ENCODE assay signal across 23 cellular contexts in the genomic region with DNA sequence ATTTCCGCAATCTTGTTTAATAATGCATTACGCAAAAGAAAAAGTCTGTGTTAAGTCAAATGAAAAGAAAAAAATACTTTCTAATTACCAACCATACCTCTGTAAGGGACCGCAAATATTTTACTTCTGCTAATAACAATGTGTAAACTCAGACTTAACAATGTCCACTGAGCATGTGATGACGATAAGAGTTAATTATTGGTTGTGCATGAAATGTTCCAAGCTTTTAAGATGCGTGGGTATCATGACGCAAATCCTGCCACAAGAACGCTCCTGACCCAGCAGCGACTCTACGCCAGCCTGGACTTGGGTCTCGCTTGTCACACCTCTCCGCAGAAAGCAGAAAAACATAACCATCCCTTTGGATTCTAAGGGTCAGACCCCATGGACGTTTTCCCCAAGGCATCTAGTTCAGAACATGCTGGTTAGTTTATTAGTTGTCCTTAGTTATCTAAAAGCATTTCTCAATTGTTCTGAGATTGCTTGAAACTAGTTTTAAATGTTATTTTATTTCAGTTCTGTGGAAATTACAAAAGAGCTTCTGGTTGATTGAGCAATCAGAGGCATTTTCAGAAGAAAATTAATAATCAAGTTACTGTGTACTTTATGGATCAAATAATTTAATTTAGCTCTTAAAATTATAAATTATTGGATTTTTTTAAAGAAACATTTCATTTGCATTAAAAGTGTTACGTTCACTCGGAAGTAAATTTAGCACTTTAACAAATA.
DNase-seq lines count a peak whose midpoint lies in the region; ATAC-seq, FAIRE-seq and TF ChIP-seq lines count a peak whose summit lies in the region.
"Had no signal": no experiment of that assay in that cellular context is flagged by ENCODE, and none has a peak within 500 bp of the region (broad histone marks: within the 10 kb centered on the region; RNA-seq: fewer than 3 reads in every experiment).

No MANE protein-coding gene starts in this region.

- no peaks in the 10 kb centered on the region for H4K20me1 ChIP-seq in HepG2 (ENCODE audit: insufficient read depth, low read length)

- H3K36me3 ChIP-seq in kidney (ENCODE audit: control insufficient read depth in 1 of 2, insufficient read depth in 2 of 2, low read length in 2 of 2) (no peaks in the 10 kb centered on the region), HepG2 (replicated peaks in 1 of 2; ENCODE audit: control insufficient read depth in 1 of 2, insufficient read depth in 2 of 2, low read length in 2 of 2) (no peaks in the 10 kb centered on the region), esophagus squamous epithelium (no peaks in the 10 kb centered on the region), mucosa of descending colon (ENCODE audit: low read depth) (no peaks in the 10 kb centered on the region)

- H3K9me3 ChIP-seq in kidney (ENCODE audit: control insufficient read depth in 1 of 2, low read length in 2 of 2) (no peaks in the 10 kb centered on the region), HepG2 (ENCODE audit: low read length) (0 out of 2 replicates have a peak, but pooled peaks cover 4% of the 10 kb centered on the region), esophagus squamous epithelium (peaks cover 0 to 4% (median 0%) of the 10 kb centered on the region in 3 donors), mucosa of descending colon (no peaks in the 10 kb centered on the region)

- H3K4me3 ChIP-seq in kidney (ENCODE audit: low read length in 2 of 2) (no peak overlapping the region), HepG2 (replicated peaks in 1 of 3; ENCODE audit: insufficient read depth in 1 of 3, low read depth in 2 of 3, low read length in 3 of 3) (no peak overlapping the region), esophagus squamous epithelium (no peak overlapping the region), mucosa of descending colon (no peak overlapping the region)

- ATAC-seq in HepG2, result no peak
- ATAC-seq in mucosa of descending colon, result no peak
- ATAC-seq: HCT116 had no signal

- no peaks in the 10 kb centered on the region for H3K27me3 Mint-ChIP-seq in activated CD4-positive, alpha-beta T cell treated with anti-CD3 and anti-CD28 coated beads, Interleukin-2, amount 10 ng/mL, durations not matched to agents 24 days and 14 days
- H3K27me3 Mint-ChIP-seq: CD4-positive, CD25-positive, alpha-beta regulatory T cell had no signal

- no peaks in the 10 kb centered on the region for H3K9me3 Mint-ChIP-seq in activated CD4-positive, alpha-beta T cell treated with anti-CD3 and anti-CD28 coated beads, Interleukin-2, amount 10 ng/mL, durations not matched to agents 24 days and 14 days

- no TSS peak for BruUV-seq in HepG2 (replicated peaks; lab: Mats Ljungman, UMichigan)

- no peak for TF ChIP-seq POLR2A in HepG2 (IDR thresholded peaks at IDR 0.05; ENCODE audit: insufficient read depth in 1 of 2, low read depth in 2 of 2, low read length in 2 of 2)
- TF ChIP-seq POLR2A in esophagus squamous epithelium (IDR thresholded peaks at IDR 0.05), result no peak

- H3K4me1 Mint-ChIP-seq in activated CD4-positive, alpha-beta T cell treated with anti-CD3 and anti-CD28 coated beads, Interleukin-2, amount 10 ng/mL, durations not matched to agents 24 days and 14 days, result no peaks in the 10 kb centered on the region

- H3K4me2 ChIP-seq in HepG2 (ENCODE audit: low read depth, low read length), result no peak overlapping the region

- H3K36me3 Mint-ChIP-seq in activated CD4-positive, alpha-beta T cell treated with anti-CD3 and anti-CD28 coated beads, Interleukin-2, amount 10 ng/mL, durations not matched to agents 24 days and 14 days (ENCODE audit: low read depth), result no peaks in the 10 kb centered on the region
- H3K36me3 Mint-ChIP-seq: CD4-positive, CD25-positive, alpha-beta regulatory T cell had no signal

- FAIRE-seq in endometrium (lab: Jason Lieb, UNC) (peak; percentile 33), kidney (lab: Jason Lieb, UNC) (peak; percentile 8), HepG2 (lab: Jason Lieb, UNC) (no peak)
- FAIRE-seq: D721Med, GM18507, HTR-8/SVneo had no signal

- in situ Hi-C loops in Caki2 (cut with HindIII; ENCODE audit: low pct_unique_long_range_greater_than_20kb, low sequenced_read_pairs), result no loop called here
- in situ Hi-C loops in HepG2 (cut with HindIII; ENCODE audit: extremely low pct_ligation_motif_present, low pct_unique_long_range_greater_than_20kb), result no loop called here

- H3K27me3 ChIP-seq in HepG2 (ENCODE audit: control insufficient read depth in 1 of 2, insufficient read depth in 2 of 2, low read length in 2 of 2) (no peaks in the 10 kb centered on the region; a peak in 2 of 5 replicates), esophagus squamous epithelium (no peaks in the 10 kb centered on the region)

- WGBS in HepG2 (ENCODE audit: low lambda C conversion rate), result 33% methylated on average over 14 of the region's 14 CpGs
- 82 to 89% methylated on average over 14 of the region's 14 CpGs for WGBS in esophagus squamous epithelium, 2 donors

- DNase-seq in Caki2 (ENCODE audit: low read depth) (peak; percentile 30), RPMI7951 (ENCODE audit: low read depth) (peak; percentile 35), kidney (no peak), HepG2 (ENCODE audit: low spot score) (no peak), esophagus squamous epithelium (lab: John Stamatoyannopoulos, UW) (no peak), mucosa of descending colon (no peak)
- no peak for DNase-seq in activated CD4-positive, alpha-beta T cell treated with anti-CD3 and anti-CD28 coated beads, Interleukin-2, amount 10 ng/mL, durations not matched to agents 24 days and 14 days
- DNase-seq: 8988T; CD4-positive, CD25-positive, alpha-beta regulatory T cell; GOT3; KG1; MM.1S; NCI-H1694; NCI-H2029 treated with DMSO at 0.1 percent for 48 hours; NCI-H446 treated with DMSO at 0.1 percent for 48 hours; NCI-H526 treated with DMSO at 0.1 percent for 48 hours; SHP77 had no signal

- TF ChIP-seq CTCF in kidney (IDR thresholded peaks at IDR 0.05; ENCODE audit: borderline replicate concordance, extremely low read depth, insufficient read depth) (no peak), HepG2 (CRISPR knock-in tag; IDR thresholded peaks at IDR 0.05) (no peak), esophagus squamous epithelium (IDR thresholded peaks at IDR 0.05) (no peak), mucosa of descending colon (IDR thresholded peaks at IDR 0.05) (no peak)

- no peak for TF ChIP-seq RAD21 in HepG2 (CRISPR knock-in tag; IDR thresholded peaks at IDR 0.05)

- POLR2A ChIA-PET in HepG2 (lab: Yijun Ruan, JAX), result no interaction called here

- intact Hi-C loops in kidney (cut with DNase I) (no loop called here), HepG2 (cut with micrococcal nuclease; ENCODE audit: unreplicated experiment) (no loop called here), esophagus squamous epithelium (cut with DNase I) (no loop called here), mucosa of descending colon (cut with DNase I, micrococcal nuclease) (no loop called here)
- intact Hi-C loops in activated CD4-positive, alpha-beta T cell treated with anti-CD3 and anti-CD28 coated beads, Interleukin-2, amount 10 ng/mL, durations not matched to agents 24 days and 14 days (cut with micrococcal nuclease), result no loop called here

- H2AFZ ChIP-seq in HepG2 (ENCODE audit: low read length), result no peak overlapping the region

- H3K27ac ChIP-seq in kidney (ENCODE audit: low read depth in 2 of 2, low read length in 2 of 2) (no peak overlapping the region), HepG2 (ENCODE audit: extremely low read length, insufficient read depth, low read length) (no peak overlapping the region), esophagus squamous epithelium (no peak overlapping the region)
- H3K27ac ChIP-seq: RWPE1 had no signal

- no peak for TF ChIP-seq EP300 in HepG2 (IDR thresholded peaks at IDR 0.05; ENCODE audit: low read depth in 2 of 2, low read length in 2 of 2)
- no peak for TF ChIP-seq EP300 in HepG2 (CRISPR knock-in tag; IDR thresholded peaks at IDR 0.05; ENCODE audit: borderline replicate concordance)

- no peaks in the 10 kb centered on the region for H3K79me2 ChIP-seq in HepG2 (ENCODE audit: insufficient read depth, low read length)

- H3K27ac Mint-ChIP-seq in activated CD4-positive, alpha-beta T cell treated with anti-CD3 and anti-CD28 coated beads, Interleukin-2, amount 10 ng/mL, durations not matched to agents 24 days and 14 days, result no peak overlapping the region
- H3K27ac Mint-ChIP-seq: CD4-positive, CD25-positive, alpha-beta regulatory T cell had no signal

- CTCF ChIA-PET in HepG2 (lab: Yijun Ruan, JAX; ENCODE audit: low intra/inter-chr PET ratio, low total read pairs), result no interaction called here

- no peak overlapping the region for H3K4me3 Mint-ChIP-seq in activated CD4-positive, alpha-beta T cell treated with anti-CD3 and anti-CD28 coated beads, Interleukin-2, amount 10 ng/mL, durations not matched to agents 24 days and 14 days
- H3K4me3 Mint-ChIP-seq: CD4-positive, CD25-positive, alpha-beta regulatory T cell had no signal

- no peaks in the 10 kb centered on the region for H3K4me1 ChIP-seq in kidney (ENCODE audit: control insufficient read depth in 1 of 2, insufficient read depth in 1 of 2, low read depth in 1 of 2, low read length in 2 of 2)
- H3K4me1 ChIP-seq in HepG2 (ENCODE audit: insufficient read depth, low read length), result no peaks in the 10 kb centered on the region
- H3K4me1 ChIP-seq in esophagus squamous epithelium, result no peaks in the 10 kb centered on the region
- H3K4me1 ChIP-seq in mucosa of descending colon (ENCODE audit: low read depth), result no peaks in the 10 kb centered on the region

- H3K9ac ChIP-seq in kidney (ENCODE audit: low read length in 2 of 2) (no peak overlapping the region), HepG2 (ENCODE audit: insufficient read depth, low read depth, low read length) (no peak overlapping the region)

TF ChIP-seq in HepG2, 621 proteins besides CTCF, POLR2A, EP300 and RAD21 (continues in another document):
- no peak for TF ChIP-seq RCOR2 (CRISPR knock-in tag; IDR thresholded peaks at IDR 0.05)
- no peak for TF ChIP-seq ZNF766 (CRISPR knock-in tag; IDR thresholded peaks at IDR 0.05; ENCODE audit: borderline replicate concordance)
- no peak for TF ChIP-seq ZSCAN21 (CRISPR knock-in tag; IDR thresholded peaks at IDR 0.05; ENCODE audit: borderline replicate concordance)
- no peak for TF ChIP-seq POGZ (CRISPR knock-in tag; IDR thresholded peaks at IDR 0.05)
- no peak for TF ChIP-seq HOXA9 (CRISPR knock-in tag; IDR thresholded peaks at IDR 0.05; ENCODE audit: borderline replicate concordance)
- TF ChIP-seq PITX1 (CRISPR knock-in tag; IDR thresholded peaks at IDR 0.05), result no peak
- TF ChIP-seq SMAD3 (CRISPR knock-in tag; IDR thresholded peaks at IDR 0.05), result no peak
- no peak for TF ChIP-seq XRCC5 (optimal IDR thresholded peaks at IDR 0.05; ENCODE audit: low read length)
- no peak for TF ChIP-seq ZNF652 (CRISPR knock-in tag; IDR thresholded peaks at IDR 0.05; ENCODE audit: borderline replicate concordance, low read depth)
- TF ChIP-seq ZSCAN25 (CRISPR knock-in tag; IDR thresholded peaks at IDR 0.05), result no peak
- no peak for TF ChIP-seq ZNF430 (CRISPR knock-in tag; IDR thresholded peaks at IDR 0.05)
- no peak for TF ChIP-seq RARA (CRISPR knock-in tag; IDR thresholded peaks at IDR 0.05)
- TF ChIP-seq PTBP1 (IDR thresholded peaks at IDR 0.05; ENCODE audit: low read depth, low read length, poor library complexity, severe bottlenecking), result no peak
- no peak for TF ChIP-seq ZNF75D (CRISPR knock-in tag; IDR thresholded peaks at IDR 0.05; ENCODE audit: borderline replicate concordance)
- TF ChIP-seq ZNF879 (CRISPR knock-in tag; IDR thresholded peaks at IDR 0.05), result no peak

Comparison
In these comparisons a context has a peak if more than half of its experiments do, and no peak if none do; other contexts are left out.
1. DNase-seq: peak in Caki2 (single experiment) and RPMI7951 (single experiment); none in kidney (single experiment), HepG2 (single experiment), esophagus squamous epithelium (single experiment), activated CD4-positive, alpha-beta T cell treated with anti-CD3 and anti-CD28 coated beads, Interleukin-2, amount 10 ng/mL, durations not matched to agents 24 days and 14 days (single experiment) and mucosa of descending colon (0 of 3).